Comparison of ENCODE assay signal across 8 cellular contexts in the genomic region with DNA sequence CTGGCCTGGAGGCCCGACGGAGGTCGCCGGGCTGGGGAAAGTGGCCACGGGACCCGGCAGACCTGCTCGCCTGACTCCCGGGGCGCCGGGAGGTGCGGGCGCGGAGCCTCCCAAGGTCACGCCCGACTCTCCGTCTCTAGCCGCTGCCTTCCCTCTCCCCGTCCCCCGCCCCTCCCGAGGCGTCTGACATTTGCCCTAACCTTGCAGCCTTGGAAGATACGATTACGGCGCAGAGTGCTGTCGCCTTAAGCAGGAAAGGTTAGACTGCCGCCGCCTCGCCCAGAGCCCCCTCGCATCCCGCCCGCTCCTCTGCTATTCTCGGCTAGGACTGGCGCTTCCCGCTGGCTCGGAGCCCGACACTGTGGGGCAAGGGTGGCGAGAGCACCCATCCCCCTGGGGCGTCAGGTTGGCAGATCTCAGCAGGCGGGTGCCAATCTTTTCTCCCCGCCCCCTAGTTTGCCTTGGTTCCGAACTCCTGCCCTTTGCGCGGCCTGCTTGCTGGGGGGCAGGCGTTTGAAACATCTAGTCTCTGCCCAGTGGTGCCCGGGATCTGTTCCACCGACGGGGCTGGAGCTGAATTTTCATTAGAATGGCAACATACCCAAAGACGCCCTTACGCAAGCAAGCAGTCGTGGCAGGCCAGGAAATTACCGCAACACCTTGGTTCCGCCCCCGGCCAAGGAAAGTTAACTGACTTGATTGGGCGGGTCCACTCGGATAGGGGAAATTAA.
A peak's percentile ranks its signal among the peaks of the same experiment; 100 is the strongest.
DNase-seq lines count a peak whose midpoint lies in the region; ATAC-seq lines count a peak whose summit lies in the region.

No MANE protein-coding gene starts in this region.

- no peaks in the 10 kb centered on the region for H3K27me3 ChIP-seq in duodenal mucosa (ENCODE audit: control insufficient read depth in 1 of 2, insufficient read depth in 2 of 2, low read length in 2 of 2)

- peak overlapping the region; percentile 89 to 92 for H3K9ac ChIP-seq in duodenal mucosa (ENCODE audit: low read depth in 1 of 2, low read length in 2 of 2)

- peak overlapping the region; percentile 83 to 92 for H3K4me3 ChIP-seq in duodenal mucosa (ENCODE audit: low read depth in 1 of 2, low read length in 2 of 2)

- DNase-seq in NCI-H2081 (lab: John Stamatoyannopoulos, UW) (peak; percentile 17 to 36), NCI-H2081 treated with DMSO at 0.1 percent for 48 hours (lab: John Stamatoyannopoulos, UW) (no peak), NCI-H2171 treated with DMSO at 0.1 percent for 48 hours (lab: John Stamatoyannopoulos, UW) (peak; percentile 65), medulla oblongata (ENCODE audit: extremely low spot score) (peak; percentile 61)
- DNase-seq in activated CD4-positive, alpha-beta T cell treated with anti-CD3 and anti-CD28 coated beads, Interleukin-2, amount 50 U/mL, for 4 hours, result peak; percentile 75
- DNase-seq in stimulated activated CD8-positive, alpha-beta memory T cell treated with anti-CD3 and anti-CD28 coated beads, Interleukin-12 subunit alpha, Interleukin-12 subunit beta, amount 100 ng/mL, for 4 hours (ENCODE audit: low read depth), result peak; percentile 49

- peaks cover 15 to 23% of the 10 kb centered on the region in 2 donors for H3K4me1 ChIP-seq in duodenal mucosa (ENCODE audit: control insufficient read depth in 1 of 2, insufficient read depth in 2 of 2, low read length in 2 of 2)

- peak; percentile 36 for ATAC-seq in HG02970 (IDR thresholded peaks at IDR 0.05; ENCODE audit: low FRiP score, unreplicated experiment)

- no peaks in the 10 kb centered on the region for H3K9me3 ChIP-seq in duodenal mucosa (ENCODE audit: control insufficient read depth in 1 of 2, low read length in 2 of 2)

- peak overlapping the region; percentile 92 for H3K27ac ChIP-seq in duodenal mucosa (ENCODE audit: low read depth, low read length)

- H3K36me3 ChIP-seq in duodenal mucosa (ENCODE audit: control insufficient read depth in 1 of 2, insufficient read depth in 2 of 2, low read length in 2 of 2), result no peaks in the 10 kb centered on the region
